ENCODE assay signal across 16 cellular contexts in the genomic region with DNA sequence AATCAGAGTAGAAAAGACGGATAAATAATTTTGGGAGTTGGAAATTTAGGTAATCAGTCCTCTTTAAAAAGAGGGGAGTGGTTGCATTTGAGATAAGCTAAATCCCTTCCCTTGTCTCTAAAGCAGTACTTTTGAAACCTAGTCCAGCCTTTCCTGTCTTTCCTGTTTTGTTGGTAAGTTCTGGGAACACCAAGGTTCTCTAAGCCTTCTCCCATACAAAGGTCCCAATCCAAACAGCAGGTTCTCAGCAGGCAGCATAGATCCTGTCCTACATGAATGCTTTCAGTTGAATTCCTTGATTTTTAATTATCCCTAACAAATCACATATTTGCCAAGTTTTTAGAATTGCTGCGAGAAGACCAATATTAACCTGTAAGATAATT.
DNase-seq lines count a peak whose midpoint lies in the region; ATAC-seq, FAIRE-seq and TF ChIP-seq lines count a peak whose summit lies in the region.
"Had no signal": no experiment of that assay in that cellular context is flagged by ENCODE, and none has a peak within 500 bp of the region (broad histone marks: within the 10 kb centered on the region; RNA-seq: fewer than 3 reads in every experiment).

No MANE protein-coding gene starts in this region.

- no peak overlapping the region for H2BK20ac ChIP-seq in H9 (ENCODE audit: low read depth, low read length, poor library complexity, severe bottlenecking)

- no CpG with 5 or more reads among the region's 2 CpGs for WGBS in H9 (ENCODE audit: extremely low coverage, insufficient read length, low lambda C conversion rate)
- WGBS in pancreas, 2 donors = 58 to 63% methylated on average over 2 of the region's 2 CpGs

- H3K27ac Mint-ChIP-seq in H9 = peak overlapping the region in 2 of 3 experiments; percentile 15 to 42; a peak in 1 of 7 replicates
- H3K27ac Mint-ChIP-seq: activated naive CD4-positive, alpha-beta T cell treated with anti-CD3 and anti-CD28 coated beads, Interleukin-2, amount 50 U/mL, for 24 hours had no signal

- no peak overlapping the region for H3K14ac ChIP-seq in H9 (ENCODE audit: insufficient read depth, low read length)

- no peak overlapping the region for H4K8ac ChIP-seq in H9 (replicated peaks; ENCODE audit: insufficient read length, low read depth, low read length)

- H3K4ac ChIP-seq in H9 (ENCODE audit: low read depth, low read length) = no peak overlapping the region

- no peak overlapping the region for H2AFZ ChIP-seq in H9 (ENCODE audit: low read length)

- no peak overlapping the region for H2BK120ac ChIP-seq in H9 (ENCODE audit: low read depth, low read length, poor library complexity, severe bottlenecking)

- H4K20me1 ChIP-seq in H9 (ENCODE audit: control insufficient read depth, insufficient read depth, insufficient read length) = no peaks in the 10 kb centered on the region

- no peak overlapping the region for H3K9ac ChIP-seq in H9 (ENCODE audit: extremely low read depth, insufficient read length, low read length)

- FAIRE-seq in pancreas (lab: Jason Lieb, UNC) = no peak

- no peak overlapping the region for H4K5ac ChIP-seq in H9 (ENCODE audit: insufficient read length, low read depth, low read length)

- no peak overlapping the region for H2AK5ac ChIP-seq in H9 (ENCODE audit: insufficient read length, low read length)

- H3K9me3 Mint-ChIP-seq in H9 = no peaks in the 10 kb centered on the region
- H3K9me3 Mint-ChIP-seq: activated naive CD4-positive, alpha-beta T cell treated with anti-CD3 and anti-CD28 coated beads, Interleukin-2, amount 50 U/mL, for 24 hours had no signal

- no peaks in the 10 kb centered on the region for H3K27me3 Mint-ChIP-seq in H9 (ENCODE audit: low read depth)

- TF ChIP-seq CTCF in H9 (conservative IDR thresholded peaks at IDR 0.05) (no peak), LNCaP clone FGC (IDR thresholded peaks at IDR 0.05; ENCODE audit: control insufficient read depth, extremely low read depth, insufficient read depth) (no peak), pancreas (IDR thresholded peaks at IDR 0.05) (no peak)

- peak; percentile 61 for ATAC-seq in esophagus mucosa
- peak in 3 of 4 donors; percentile 47 to 75 (median 67) for ATAC-seq in pancreas
- ATAC-seq in HG02840 (IDR thresholded peaks at IDR 0.05; ENCODE audit: low FRiP score, unreplicated experiment) = no peak
- no peak for ATAC-seq in GM19324 (IDR thresholded peaks at IDR 0.05; ENCODE audit: low FRiP score, unreplicated experiment)
- ATAC-seq in HG02588 (IDR thresholded peaks at IDR 0.05; ENCODE audit: unreplicated experiment) = no peak

- no peak overlapping the region for H3K56ac ChIP-seq in H9 (ENCODE audit: insufficient read length, low read depth, low read length)

- H3K18ac ChIP-seq in H9 (ENCODE audit: insufficient read length, low read depth, low read length) = no peak overlapping the region

- H3K4me3 ChIP-seq in LNCaP clone FGC (ENCODE audit: low read depth, low read length) = no peak overlapping the region
- H3K4me3 ChIP-seq in pancreas = no peak overlapping the region
- H3K4me3 ChIP-seq: transverse colon had no signal

- no peak overlapping the region for H3K23ac ChIP-seq in H9 (ENCODE audit: insufficient read length, low read depth, low read length)

- H2BK15ac ChIP-seq in H9 (ENCODE audit: low read depth, low read length) = no peak overlapping the region

- H2BK12ac ChIP-seq in H9 (ENCODE audit: insufficient read length, low read depth, low read length) = no peak overlapping the region

- no peaks in the 10 kb centered on the region for H3K36me3 ChIP-seq in pancreas
- H3K36me3 ChIP-seq: transverse colon had no signal

- no peak overlapping the region for H3T11ph ChIP-seq in H9 (ENCODE audit: low read length)

- H3K4me2 ChIP-seq in H9 (ENCODE audit: insufficient read depth, insufficient read length, low read length) = no peak overlapping the region

- H3K4me1 Mint-ChIP-seq in H9 = peaks cover 39 to 50% of the 10 kb centered on the region in 2 experiments

- no peaks in the 10 kb centered on the region for H3K79me1 ChIP-seq in H9 (ENCODE audit: insufficient read depth, low read depth, low read length, poor library complexity, severe bottlenecking)

- H3K36me3 Mint-ChIP-seq in H9 (ENCODE audit: insufficient read depth in 1 of 3, low read depth in 3 of 3) = no peaks in the 10 kb centered on the region; a peak in 1 of 7 replicates
- H3K36me3 Mint-ChIP-seq: activated naive CD4-positive, alpha-beta T cell treated with anti-CD3 and anti-CD28 coated beads, Interleukin-2, amount 50 U/mL, for 24 hours had no signal

- H3K27ac ChIP-seq in H9 (ENCODE audit: insufficient read length, low read depth, low read length) (no peak overlapping the region), pancreas (peak overlapping the region in 1 of 4 donors; percentile 28)
- H3K27ac ChIP-seq: C4-2B had no signal

- no peak overlapping the region for H4K91ac ChIP-seq in H9 (ENCODE audit: insufficient read length, low read depth, low read length)

- DNase-seq in H9 = no peak
- peak; percentile 83 for DNase-seq in LNCaP clone FGC (ENCODE audit: low read depth)
- no peak for DNase-seq in pancreas
- DNase-seq in OCI-M2 (lab: John Stamatoyannopoulos, UW; ENCODE audit: unreplicated experiment) = no peak
- DNase-seq: activated CD4-positive, CD25-positive, alpha-beta regulatory T cell treated with anti-CD3 and anti-CD28 coated beads, Interleukin-2, amount 50 U/mL, for 72 hours; DND-41; effector CD4-positive, alpha-beta T cell; OCI-M1; stimulated activated CD4-positive, alpha-beta T cell treated with anti-CD3 and anti-CD28 coated beads, Interleukin-2, amount 100 ng/mL, for 48 hours; transverse colon had no signal

- no peaks in the 10 kb centered on the region for H3K79me2 ChIP-seq in H9 (ENCODE audit: insufficient read depth, low read length)

- intact Hi-C loops in pancreas (cut with DNase I) = no loop called here

- peaks cover 12% of the 10 kb centered on the region for H3K4me1 ChIP-seq in H9 (ENCODE audit: insufficient read depth, low read length)
- H3K4me1 ChIP-seq in pancreas = no peaks in the 10 kb centered on the region

- no peaks in the 10 kb centered on the region for H3K23me2 ChIP-seq in H9 (ENCODE audit: insufficient read length, low read depth, low read length, poor library complexity, severe bottlenecking)

- H3K4me3 Mint-ChIP-seq in H9 = no peak overlapping the region
- H3K4me3 Mint-ChIP-seq: activated naive CD4-positive, alpha-beta T cell treated with anti-CD3 and anti-CD28 coated beads, Interleukin-2, amount 50 U/mL, for 24 hours had no signal

- no peak overlapping the region for H2BK5ac ChIP-seq in H9 (ENCODE audit: insufficient read length, low read length)

- H3K9me3 ChIP-seq in H9 (ENCODE audit: control insufficient read depth, low read depth, low read length) = no peaks in the 10 kb centered on the region
- no peaks in the 10 kb centered on the region for H3K9me3 ChIP-seq in pancreas
- H3K9me3 ChIP-seq: transverse colon had no signal

- no peaks in the 10 kb centered on the region for H3K27me3 ChIP-seq in H9 (ENCODE audit: insufficient read depth, low read length)
- H3K27me3 ChIP-seq in pancreas = no peaks in the 10 kb centered on the region
- H3K27me3 ChIP-seq: transverse colon had no signal

Comparison
In these comparisons a context has a peak if more than half of its experiments do, and no peak if none do; other contexts are left out.
1. ATAC-seq: peak in esophagus mucosa (single experiment) and pancreas (3 of 4); none in HG02840 (single experiment), GM19324 (single experiment) and HG02588 (single experiment).